ENCODE assay signal across 24 cellular contexts in the genomic region with DNA sequence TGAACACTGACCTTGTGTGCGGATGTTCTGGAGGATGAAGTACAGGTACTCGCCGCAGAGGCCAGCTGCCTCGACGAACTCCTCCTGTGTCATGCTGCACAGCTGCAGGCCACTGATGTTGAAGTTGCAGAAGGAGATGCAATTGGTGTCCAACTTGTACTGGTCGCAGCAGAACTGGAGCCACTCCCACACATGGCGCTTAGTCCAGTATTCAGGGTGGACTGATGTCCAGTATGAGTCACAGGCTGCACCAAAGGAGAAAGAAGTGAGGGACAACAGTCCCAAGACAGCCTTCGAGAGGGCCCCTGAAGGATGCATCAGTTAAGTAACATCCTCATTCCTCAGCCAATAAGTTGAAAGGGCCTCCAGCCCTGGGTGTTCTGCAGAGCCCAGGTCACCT. TPM values are rescaled to one million over a fixed set of nuclear protein-coding genes. Genes with fewer than 3 reads are reported as not detected.
"Had no signal": no experiment of that assay in that cellular context is flagged by ENCODE, and none has a peak within 500 bp of the region (broad histone marks: within the 10 kb centered on the region; RNA-seq: fewer than 3 reads in every experiment).

No MANE protein-coding gene starts in this region.

- ATAC-seq: effector memory CD8-positive, alpha-beta T cell; heart right ventricle; left colon; lower lobe of right lung; naive thymus-derived CD8-positive, alpha-beta T cell; stimulated activated effector memory CD8-positive, alpha-beta T cell treated with anti-CD3 and anti-CD28 coated beads, Interleukin-12 subunit alpha, Interleukin-12 subunit beta, amount 100 ng/mL, for 72 hours had no signal

- DNase-seq: cortex of kidney, esophagus squamous epithelium, islet precursor cell had no signal

- H3K27me3 ChIP-seq: neutrophil, right lobe of liver, stomach, thyroid gland, vagina had no signal

- H3K9me3 Mint-ChIP-seq: effector memory CD8-positive, alpha-beta T cell; naive thymus-derived CD8-positive, alpha-beta T cell; stimulated activated effector memory CD8-positive, alpha-beta T cell treated with anti-CD3 and anti-CD28 coated beads, Interleukin-12 subunit alpha, Interleukin-12 subunit beta, amount 100 ng/mL, for 72 hours had no signal

- H3K4me3 Mint-ChIP-seq: effector memory CD8-positive, alpha-beta T cell; naive thymus-derived CD8-positive, alpha-beta T cell; stimulated activated effector memory CD8-positive, alpha-beta T cell treated with anti-CD3 and anti-CD28 coated beads, Interleukin-12 subunit alpha, Interleukin-12 subunit beta, amount 100 ng/mL, for 72 hours had no signal

- H2AFZ ChIP-seq: parathyroid adenoma had no signal

- H3K4me3 ChIP-seq: esophagus squamous epithelium, heart right ventricle, lower lobe of right lung, right lobe of liver, smooth muscle cell, stomach, thyroid gland, vagina had no signal

- H3K27ac ChIP-seq: esophagus squamous epithelium, heart right ventricle, lower lobe of right lung, neutrophil, parathyroid adenoma, stomach, thyroid gland, vagina had no signal

- H3K4me1 Mint-ChIP-seq: naive thymus-derived CD8-positive, alpha-beta T cell; stimulated activated effector memory CD8-positive, alpha-beta T cell treated with anti-CD3 and anti-CD28 coated beads, Interleukin-12 subunit alpha, Interleukin-12 subunit beta, amount 100 ng/mL, for 72 hours had no signal

- H3K9me3 ChIP-seq: esophagus squamous epithelium, heart right ventricle, lower lobe of right lung, neutrophil, right lobe of liver, stomach, thyroid gland, vagina had no signal

- H3K9ac ChIP-seq: parathyroid adenoma had no signal

- H3K27ac Mint-ChIP-seq: effector memory CD8-positive, alpha-beta T cell; naive thymus-derived CD8-positive, alpha-beta T cell; progenitor cell of endocrine pancreas; stimulated activated effector memory CD8-positive, alpha-beta T cell treated with anti-CD3 and anti-CD28 coated beads, Interleukin-12 subunit alpha, Interleukin-12 subunit beta, amount 100 ng/mL, for 72 hours had no signal

- H3K36me3 ChIP-seq: esophagus squamous epithelium, heart right ventricle, lower lobe of right lung, neutrophil, right lobe of liver, stomach, thyroid gland, vagina had no signal

- H3K36me3 Mint-ChIP-seq: naive thymus-derived CD8-positive, alpha-beta T cell; stimulated activated effector memory CD8-positive, alpha-beta T cell treated with anti-CD3 and anti-CD28 coated beads, Interleukin-12 subunit alpha, Interleukin-12 subunit beta, amount 100 ng/mL, for 72 hours had no signal

- H3K4me2 ChIP-seq: smooth muscle cell had no signal

- H3K79me2 ChIP-seq: parathyroid adenoma had no signal

- H3K4me1 ChIP-seq: esophagus squamous epithelium, heart right ventricle, lower lobe of right lung, parathyroid adenoma, stomach, vagina had no signal

RNA-seq across cellular contexts. Expression of a gene that starts 20.1 kb away (rescaled TPM):
- total RNA-seq: dermis microvascular lymphatic vessel endothelial cell; heart right ventricle; left colon; left ventricle myocardium superior; mesenteric fat pad; myocyte; naive thymus-derived CD8-positive, alpha-beta T cell; omental fat pad; subcutaneous adipose tissue; thyroid gland; vagina had no signal
- polyA plus RNA-seq: heart right ventricle; naive thymus-derived CD8-positive, alpha-beta T cell; neural cell; smooth muscle cell had no signal

RNA-seq across cellular contexts. Expression of a gene that starts 54.7 kb away (rescaled TPM):
- total RNA-seq: smooth muscle cell had no signal
- polyA plus RNA-seq: smooth muscle cell had no signal
